Comparison of ENCODE assay signal across 1 cellular context in genomic region chr6:112029045-112029822, GRCh38.
TF ChIP-seq lines count a peak whose summit lies in the region.

No MANE protein-coding gene starts in this region.

TF ChIP-seq in IMR-90, 13 proteins besides CTCF, POLR2A, EP300 and RAD21 (continued from another document):
- TF ChIP-seq, protein P1, sequence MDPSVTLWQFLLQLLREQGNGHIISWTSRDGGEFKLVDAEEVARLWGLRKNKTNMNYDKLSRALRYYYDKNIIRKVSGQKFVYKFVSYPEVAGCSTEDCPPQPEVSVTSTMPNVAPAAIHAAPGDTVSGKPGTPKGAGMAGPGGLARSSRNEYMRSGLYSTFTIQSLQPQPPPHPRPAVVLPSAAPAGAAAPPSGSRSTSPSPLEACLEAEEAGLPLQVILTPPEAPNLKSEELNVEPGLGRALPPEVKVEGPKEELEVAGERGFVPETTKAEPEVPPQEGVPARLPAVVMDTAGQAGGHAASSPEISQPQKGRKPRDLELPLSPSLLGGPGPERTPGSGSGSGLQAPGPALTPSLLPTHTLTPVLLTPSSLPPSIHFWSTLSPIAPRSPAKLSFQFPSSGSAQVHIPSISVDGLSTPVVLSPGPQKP (IDR thresholded peaks at IDR 0.05; ENCODE audit: borderline replicate concordance, low read depth, low read length), result no peak
